In the genomic region with DNA sequence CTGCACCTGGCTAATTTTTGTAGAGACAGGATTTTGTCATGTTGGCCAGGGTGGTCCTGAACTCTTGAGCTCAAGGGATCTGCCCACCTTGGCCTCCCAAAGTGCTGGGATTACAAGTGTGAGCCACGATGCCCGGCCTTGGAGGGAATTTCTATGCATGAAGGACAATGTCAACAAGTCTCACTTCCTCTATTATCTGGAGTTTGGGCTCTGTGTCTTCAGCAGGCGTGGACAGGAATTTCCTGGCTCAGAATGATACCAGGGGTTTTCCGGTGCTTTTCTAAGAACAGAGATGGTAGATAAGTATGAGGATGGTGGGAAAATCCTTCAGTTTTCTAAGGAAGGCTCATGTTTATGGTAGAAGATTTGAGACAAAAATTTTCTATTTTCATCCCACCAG, we compare ENCODE assay signal across 20 cellular contexts.
DNase-seq lines count a peak whose midpoint lies in the region; ATAC-seq, FAIRE-seq and TF ChIP-seq lines count a peak whose summit lies in the region.
"Had no signal": no experiment of that assay in that cellular context is flagged by ENCODE, and none has a peak within 500 bp of the region (broad histone marks: within the 10 kb centered on the region; RNA-seq: fewer than 3 reads in every experiment).

No MANE protein-coding gene starts in this region.

- no peak overlapping the region for H3K4me3 Mint-ChIP-seq in endothelial cell (ENCODE audit: unreplicated experiment)
- no peak overlapping the region for H3K4me3 Mint-ChIP-seq in WTC11

- DNase-seq in DMS53 (lab: John Stamatoyannopoulos, UW): peak; percentile 60
- no peak for DNase-seq in GM12891 (ENCODE audit: insufficient read length, low spot score)
- peak; percentile 25 for DNase-seq in endothelial cell (ENCODE audit: low spot score)
- peak; percentile 30 for DNase-seq in pons (ENCODE audit: low spot score)
- no peak for DNase-seq in WTC11 (ENCODE audit: low spot score)
- no peak for DNase-seq in NCI-H510A treated with DMSO at 0.1 percent for 48 hours (lab: John Stamatoyannopoulos, UW)
- no peak for DNase-seq in mesendoderm
- DNase-seq: ACHN, DMS 273 treated with DMSO at 0.1 percent for 48 hours, EL, NCI-H1417 treated with DMSO at 0.1 percent for 48 hours, NCI-H2029, NCI-H2171 treated with DMSO at 0.1 percent for 48 hours, NCI-H446, NCI-H774, OCI-M1, SHP77, SK-N-SH had no signal

- H4K5ac ChIP-seq in mesendoderm (ENCODE audit: low read length): no peak overlapping the region

- H3K36me3 ChIP-seq in mesendoderm (ENCODE audit: control insufficient read depth, insufficient read depth, low read length): no peaks in the 10 kb centered on the region

- no peaks in the 10 kb centered on the region for H3K79me2 ChIP-seq in mesendoderm (ENCODE audit: control insufficient read depth, insufficient read depth, low read length)

- no peaks in the 10 kb centered on the region for H3K27me3 ChIP-seq in mesendoderm (ENCODE audit: insufficient read depth, low read length, poor library complexity)

- H3K4me1 Mint-ChIP-seq in endothelial cell (ENCODE audit: unreplicated experiment) (peaks cover 41% of the 10 kb centered on the region), WTC11 (peaks cover 17% of the 10 kb centered on the region)

- no peak overlapping the region for H2BK5ac ChIP-seq in mesendoderm (ENCODE audit: low read length)

- H3K4me2 ChIP-seq in mesendoderm (ENCODE audit: low read length): no peak overlapping the region
- H3K4me2 ChIP-seq: SK-N-SH had no signal

- no peak overlapping the region for H3K23ac ChIP-seq in mesendoderm (ENCODE audit: low read length)

- no peak overlapping the region for H2BK120ac ChIP-seq in mesendoderm (ENCODE audit: low read depth, low read length)

- H3K9me3 Mint-ChIP-seq in endothelial cell (ENCODE audit: unreplicated experiment): no peaks in the 10 kb centered on the region
- peaks cover 14% of the 10 kb centered on the region for H3K9me3 Mint-ChIP-seq in WTC11

- H3K4me3 ChIP-seq in mesendoderm (ENCODE audit: low read length): no peak overlapping the region

- H3K56ac ChIP-seq in mesendoderm (ENCODE audit: low read length): no peak overlapping the region

- ATAC-seq in HG03520 (IDR thresholded peaks at IDR 0.05; ENCODE audit: unreplicated experiment) (no peak), WTC11 (no peak)

- H3K79me1 ChIP-seq in mesendoderm (ENCODE audit: low read length): no peaks in the 10 kb centered on the region

- no peak overlapping the region for H3K4ac ChIP-seq in mesendoderm (ENCODE audit: low read depth, low read length)

- H3K36me3 Mint-ChIP-seq in endothelial cell (ENCODE audit: low read depth, unreplicated experiment) (peaks cover 4% of the 10 kb centered on the region), WTC11 (0 out of 2 replicates have a peak, but pooled peaks cover 7% of the 10 kb centered on the region)

- WGBS in mesendoderm (ENCODE audit: extremely low coverage, insufficient coverage, low lambda C conversion rate): no CpG with 5 or more reads among the region's 4 CpGs

- TF ChIP-seq CTCF in endothelial cell (IDR thresholded peaks at IDR 0.05; ENCODE audit: unreplicated experiment) (no peak), WTC11 (IDR thresholded peaks at IDR 0.05) (no peak)

- POLR2A ChIA-PET in WTC11 (lab: Charles Lee): no interaction called here

- no peak for FAIRE-seq in GM12891 (lab: Jason Lieb, UNC)
- FAIRE-seq: H54 had no signal

- no peak overlapping the region for H3K9ac ChIP-seq in mesendoderm (ENCODE audit: low read length)
- H3K9ac ChIP-seq: SK-N-SH had no signal

- H4K8ac ChIP-seq in mesendoderm (ENCODE audit: low read depth, low read length): no peak overlapping the region

- H2AK5ac ChIP-seq in mesendoderm (ENCODE audit: low read length): no peak overlapping the region

- peaks cover 3% of the 10 kb centered on the region for H3K4me1 ChIP-seq in mesendoderm (ENCODE audit: control insufficient read depth, low read depth, low read length)

- H3K27ac Mint-ChIP-seq in endothelial cell (ENCODE audit: unreplicated experiment) (peak overlapping the region; percentile 97), WTC11 (no peak overlapping the region)

- H3K27me3 Mint-ChIP-seq in endothelial cell (ENCODE audit: unreplicated experiment) (peaks cover 4% of the 10 kb centered on the region), WTC11 (ENCODE audit: low read depth) (peaks cover 2% of the 10 kb centered on the region; the same call in 1 of the 2 replicates)

- H3K18ac ChIP-seq in mesendoderm (ENCODE audit: low read length): no peak overlapping the region

- CTCF ChIA-PET in WTC11 (lab: Charles Lee): interaction anchor here (1.0 to 1.3 kb wide), 3 partner anchors 15 to 154 kb away, joined by 3 to 6 read pairs (median 3); no protein-coding TSS in a partner anchor

- no peak overlapping the region for H2BK15ac ChIP-seq in mesendoderm (replicated peaks; ENCODE audit: low read depth)

- no peak overlapping the region for H3K27ac ChIP-seq in mesendoderm (ENCODE audit: low read depth, low read length)

- no peak for TF ChIP-seq POLR2A in GM12891 (IDR thresholded peaks at IDR 0.05; ENCODE audit: low read depth, low read length)

TF ChIP-seq in GM12891, 5 proteins besides CTCF, POLR2A, EP300 and RAD21:
- peak; percentile 81 for TF ChIP-seq SPI1 (IDR thresholded peaks at IDR 0.05; ENCODE audit: low read depth, low read length)
- no peak for TF ChIP-seq TAF1 (IDR thresholded peaks at IDR 0.05; ENCODE audit: low read depth, low read length)

TF ChIP-seq in WTC11, 78 proteins besides CTCF, POLR2A, EP300 and RAD21 (continues in another document):
- TF ChIP-seq SMAD3 (CRISPR knock-in tag; IDR thresholded peaks at IDR 0.05; ENCODE audit: borderline replicate concordance): no peak
- TF ChIP-seq, protein P1, sequence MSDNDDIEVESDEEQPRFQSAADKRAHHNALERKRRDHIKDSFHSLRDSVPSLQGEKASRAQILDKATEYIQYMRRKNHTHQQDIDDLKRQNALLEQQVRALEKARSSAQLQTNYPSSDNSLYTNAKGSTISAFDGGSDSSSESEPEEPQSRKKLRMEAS (CRISPR knock-in tag; IDR thresholded peaks at IDR 0.05): no peak
- TF ChIP-seq, protein P2, sequence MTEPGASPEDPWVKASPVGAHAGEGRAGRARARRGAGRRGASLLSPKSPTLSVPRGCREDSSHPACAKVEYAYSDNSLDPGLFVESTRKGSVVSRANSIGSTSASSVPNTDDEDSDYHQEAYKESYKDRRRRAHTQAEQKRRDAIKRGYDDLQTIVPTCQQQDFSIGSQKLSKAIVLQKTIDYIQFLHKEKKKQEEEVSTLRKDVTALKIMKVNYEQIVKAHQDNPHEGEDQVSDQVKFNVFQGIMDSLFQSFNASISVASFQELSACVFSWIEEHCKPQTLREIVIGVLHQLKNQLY (CRISPR knock-in tag; IDR thresholded peaks at IDR 0.05): no peak
- no peak for TF ChIP-seq SMAD4 (CRISPR knock-in tag; IDR thresholded peaks at IDR 0.05)
- no peak for TF ChIP-seq GTF2I (CRISPR knock-in tag; conservative IDR thresholded peaks at IDR 0.05)
- no peak for TF ChIP-seq FOXP1 (CRISPR knock-in tag; IDR thresholded peaks at IDR 0.05; ENCODE audit: borderline replicate concordance)
- TF ChIP-seq, protein P3, sequence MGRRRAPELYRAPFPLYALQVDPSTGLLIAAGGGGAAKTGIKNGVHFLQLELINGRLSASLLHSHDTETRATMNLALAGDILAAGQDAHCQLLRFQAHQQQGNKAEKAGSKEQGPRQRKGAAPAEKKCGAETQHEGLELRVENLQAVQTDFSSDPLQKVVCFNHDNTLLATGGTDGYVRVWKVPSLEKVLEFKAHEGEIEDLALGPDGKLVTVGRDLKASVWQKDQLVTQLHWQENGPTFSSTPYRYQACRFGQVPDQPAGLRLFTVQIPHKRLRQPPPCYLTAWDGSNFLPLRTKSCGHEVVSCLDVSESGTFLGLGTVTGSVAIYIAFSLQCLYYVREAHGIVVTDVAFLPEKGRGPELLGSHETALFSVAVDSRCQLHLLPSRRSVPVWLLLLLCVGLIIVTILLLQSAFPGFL (CRISPR knock-in tag; IDR thresholded peaks at IDR 0.05; ENCODE audit: borderline replicate concordance): no peak
- TF ChIP-seq TP53 (CRISPR knock-in tag; IDR thresholded peaks at IDR 0.05): no peak
- no peak for TF ChIP-seq CREM (CRISPR knock-in tag; IDR thresholded peaks at IDR 0.05)
- no peak for TF ChIP-seq ELF4 (CRISPR knock-in tag; IDR thresholded peaks at IDR 0.05; ENCODE audit: low read depth)
- no peak for TF ChIP-seq NR2C2 (CRISPR knock-in tag; IDR thresholded peaks at IDR 0.05)
- no peak for TF ChIP-seq ZNF416 (CRISPR knock-in tag; IDR thresholded peaks at IDR 0.05)
- TF ChIP-seq NR1H2 (CRISPR knock-in tag; IDR thresholded peaks at IDR 0.05): no peak
- no peak for TF ChIP-seq ZNF219 (CRISPR knock-in tag; IDR thresholded peaks at IDR 0.05; ENCODE audit: borderline replicate concordance)
- TF ChIP-seq, protein P4, sequence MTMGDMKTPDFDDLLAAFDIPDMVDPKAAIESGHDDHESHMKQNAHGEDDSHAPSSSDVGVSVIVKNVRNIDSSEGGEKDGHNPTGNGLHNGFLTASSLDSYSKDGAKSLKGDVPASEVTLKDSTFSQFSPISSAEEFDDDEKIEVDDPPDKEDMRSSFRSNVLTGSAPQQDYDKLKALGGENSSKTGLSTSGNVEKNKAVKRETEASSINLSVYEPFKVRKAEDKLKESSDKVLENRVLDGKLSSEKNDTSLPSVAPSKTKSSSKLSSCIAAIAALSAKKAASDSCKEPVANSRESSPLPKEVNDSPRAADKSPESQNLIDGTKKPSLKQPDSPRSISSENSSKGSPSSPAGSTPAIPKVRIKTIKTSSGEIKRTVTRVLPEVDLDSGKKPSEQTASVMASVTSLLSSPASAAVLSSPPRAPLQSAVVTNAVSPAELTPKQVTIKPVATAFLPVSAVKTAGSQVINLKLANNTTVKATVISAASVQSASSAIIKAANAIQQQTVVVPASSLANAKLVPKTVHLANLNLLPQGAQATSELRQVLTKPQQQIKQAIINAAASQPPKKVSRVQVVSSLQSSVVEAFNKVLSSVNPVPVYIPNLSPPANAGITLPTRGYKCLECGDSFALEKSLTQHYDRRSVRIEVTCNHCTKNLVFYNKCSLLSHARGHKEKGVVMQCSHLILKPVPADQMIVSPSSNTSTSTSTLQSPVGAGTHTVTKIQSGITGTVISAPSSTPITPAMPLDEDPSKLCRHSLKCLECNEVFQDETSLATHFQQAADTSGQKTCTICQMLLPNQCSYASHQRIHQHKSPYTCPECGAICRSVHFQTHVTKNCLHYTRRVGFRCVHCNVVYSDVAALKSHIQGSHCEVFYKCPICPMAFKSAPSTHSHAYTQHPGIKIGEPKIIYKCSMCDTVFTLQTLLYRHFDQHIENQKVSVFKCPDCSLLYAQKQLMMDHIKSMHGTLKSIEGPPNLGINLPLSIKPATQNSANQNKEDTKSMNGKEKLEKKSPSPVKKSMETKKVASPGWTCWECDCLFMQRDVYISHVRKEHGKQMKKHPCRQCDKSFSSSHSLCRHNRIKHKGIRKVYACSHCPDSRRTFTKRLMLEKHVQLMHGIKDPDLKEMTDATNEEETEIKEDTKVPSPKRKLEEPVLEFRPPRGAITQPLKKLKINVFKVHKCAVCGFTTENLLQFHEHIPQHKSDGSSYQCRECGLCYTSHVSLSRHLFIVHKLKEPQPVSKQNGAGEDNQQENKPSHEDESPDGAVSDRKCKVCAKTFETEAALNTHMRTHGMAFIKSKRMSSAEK (CRISPR knock-in tag; IDR thresholded peaks at IDR 0.05; ENCODE audit: borderline replicate concordance): no peak
- TF ChIP-seq ZBTB21 (CRISPR knock-in tag; IDR thresholded peaks at IDR 0.05; ENCODE audit: borderline replicate concordance): no peak

Comparison
In these comparisons a context has a peak if more than half of its experiments do, and no peak if none do; other contexts are left out.
1. DNase-seq: peak in DMS53 (single experiment), endothelial cell (single experiment) and pons (single experiment); none in GM12891 (single experiment), WTC11 (single experiment), NCI-H510A treated with DMSO at 0.1 percent for 48 hours (single experiment) and mesendoderm (single experiment).